Comparison of ENCODE assay signal across 24 cellular contexts in the genomic region with DNA sequence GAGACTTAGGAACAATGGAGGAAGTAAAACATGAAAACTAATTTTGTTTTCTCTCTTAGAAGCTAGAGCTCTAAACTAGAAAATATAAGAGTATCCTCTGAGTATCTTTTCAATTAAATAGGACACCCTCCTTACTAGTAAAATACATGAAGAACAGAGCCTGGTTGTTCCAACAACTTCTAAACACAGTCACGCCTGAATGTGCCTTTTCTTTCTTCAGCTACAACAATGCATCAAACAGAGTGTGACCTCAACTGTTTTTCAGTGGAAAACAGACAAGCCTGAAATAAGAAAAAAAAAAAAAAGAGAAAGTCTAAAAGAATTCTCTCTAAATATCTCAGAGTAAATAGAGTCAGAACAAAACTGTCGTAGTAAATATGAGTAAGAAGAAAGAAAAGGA.
"Had no signal": no experiment of that assay in that cellular context is flagged by ENCODE, and none has a peak within 500 bp of the region (broad histone marks: within the 10 kb centered on the region; RNA-seq: fewer than 3 reads in every experiment).

No MANE protein-coding gene starts in this region.

- DNase-seq: cortex of kidney; effector CD8-positive, alpha-beta T cell; foreskin keratinocyte; glutamatergic neuron; heart right ventricle; islet precursor cell; mesenchymal stem cell; naive thymus-derived CD4-positive, alpha-beta T cell; nucleus accumbens; posterior cingulate gyrus; right lobe of liver; small intestine; stimulated activated CD4-positive, alpha-beta T cell treated with anti-CD3 and anti-CD28 coated beads, Interleukin-15, amount 100 ng/mL, for 24 hours; stimulated activated CD4-positive, alpha-beta T cell treated with anti-CD3 and anti-CD28 coated beads, Interleukin-2, amount 100 ng/mL, for 48 hours; stimulated activated naive CD4-positive, alpha-beta T cell; stimulated activated naive CD8-positive, alpha-beta T cell treated with anti-CD3 and anti-CD28 coated beads, Interleukin-15, amount 100 ng/mL, for 72 hours; upper lobe of left lung had no signal

- H3K27me3 ChIP-seq: cardiac muscle cell, esophagus muscularis mucosa, foreskin keratinocyte, gastroesophageal sphincter, heart right ventricle, right lobe of liver, tibial nerve, upper lobe of left lung had no signal

- ATAC-seq: foreskin keratinocyte; gastroesophageal sphincter; heart right ventricle; left lobe of liver; naive thymus-derived CD4-positive, alpha-beta T cell; right lobe of liver; stimulated activated naive CD8-positive, alpha-beta T cell treated with anti-CD3 and anti-CD28 coated beads, Interleukin-15, amount 100 ng/mL, for 72 hours had no signal

- H3K27ac ChIP-seq: cardiac muscle cell, esophagus muscularis mucosa, foreskin keratinocyte, gastroesophageal sphincter, heart right ventricle, right lobe of liver, thoracic aorta, tibial nerve, upper lobe of left lung had no signal

- H3K4me3 ChIP-seq: cardiac muscle cell, esophagus muscularis mucosa, gastroesophageal sphincter, heart right ventricle, lung, right lobe of liver, thoracic aorta, tibial nerve, upper lobe of left lung had no signal
